Comparison of ENCODE assay signal across 1 cellular context in the genomic region with DNA sequence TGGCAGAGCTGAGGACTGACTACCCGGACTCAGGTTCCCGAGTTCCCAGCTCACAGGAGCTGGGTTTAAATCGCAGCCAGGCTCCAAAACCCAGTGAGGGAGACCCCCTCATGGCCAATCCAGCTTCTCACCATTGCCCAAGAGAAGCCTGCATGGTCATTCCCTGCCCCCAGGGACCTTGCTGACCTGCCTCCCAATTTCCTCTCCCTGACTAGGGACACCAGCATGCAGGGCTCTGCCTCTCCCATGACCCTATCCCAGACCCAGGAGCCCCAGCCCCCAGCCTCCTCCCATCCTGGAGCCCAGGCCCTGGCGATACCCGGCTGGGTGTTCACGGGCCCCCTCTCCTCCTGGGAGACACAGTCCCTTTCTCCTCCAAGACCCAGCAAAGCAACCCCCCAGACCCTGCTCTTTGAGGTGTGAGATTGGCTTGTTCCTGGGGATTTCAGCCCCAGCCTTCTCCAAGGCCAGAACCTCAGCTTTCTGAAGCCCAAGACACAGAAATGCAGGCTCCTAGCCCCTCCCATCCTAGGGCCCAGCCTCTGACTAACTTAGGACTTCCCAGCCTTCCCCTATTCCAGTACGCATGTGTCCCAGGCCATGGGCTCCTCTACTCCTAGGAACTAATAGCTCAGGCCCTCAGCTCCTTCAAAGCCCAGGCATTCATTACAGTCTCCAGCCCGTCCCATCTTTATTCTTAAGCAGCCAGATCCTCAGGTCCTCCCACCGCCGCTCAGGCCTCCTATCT.
TF ChIP-seq lines count a peak whose summit lies in the region.

No MANE protein-coding gene starts in this region.

TF ChIP-seq in WTC11, 78 proteins besides CTCF, POLR2A, EP300 and RAD21 (continued from another document):
- TF ChIP-seq OVOL2 (CRISPR knock-in tag; IDR thresholded peaks at IDR 0.05; ENCODE audit: borderline replicate concordance) (no peak), ZNF232 (CRISPR knock-in tag; IDR thresholded peaks at IDR 0.05) (no peak), USF1 (CRISPR knock-in tag; IDR thresholded peaks at IDR 0.05) (no peak), ARID4B (CRISPR knock-in tag; IDR thresholded peaks at IDR 0.05; ENCODE audit: borderline replicate concordance) (no peak), RORB (CRISPR knock-in tag; IDR thresholded peaks at IDR 0.05) (no peak)
